Comparison of ENCODE assay signal across 26 cellular contexts in the genomic region with DNA sequence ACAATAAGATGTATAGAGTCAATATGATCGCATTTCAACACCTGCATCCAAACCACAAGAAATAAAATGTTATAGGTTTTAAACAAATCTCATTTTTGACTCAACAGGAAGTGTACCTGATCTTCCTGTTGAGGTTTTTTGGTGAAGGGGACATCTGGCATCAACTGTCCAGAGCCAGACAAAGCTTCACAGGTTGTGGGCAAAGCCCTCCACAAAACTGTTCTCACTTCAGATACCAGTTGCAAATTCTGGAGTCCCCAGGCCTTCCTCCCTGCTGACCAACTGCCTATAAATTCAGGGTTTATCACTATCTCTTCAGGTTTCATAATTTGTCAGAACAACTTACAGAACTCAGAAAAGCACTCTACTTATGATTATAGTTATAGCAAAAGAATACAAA.
"Had no signal": no experiment of that assay in that cellular context is flagged by ENCODE, and none has a peak within 500 bp of the region (broad histone marks: within the 10 kb centered on the region; RNA-seq: fewer than 3 reads in every experiment).

No MANE protein-coding gene starts in this region.

- DNase-seq: NCI-H526; NCI-H526 treated with DMSO at 0.1 percent for 48 hours; NCI-H748 treated with DMSO at 0.1 percent for 48 hours; NCI-H774; NCI-H82; NK-92 treated with Interleukin-12 subunit alpha and Interleukin-12 subunit beta, amount 100 ng/mL, for 24 hours; OCI-M1; PC-3; PC-9; Peyer's patch; Right ventricle myocardium superior; RPMI8226; SHP77; SHP77 treated with DMSO at 0.1 percent for 48 hours; SIG-M5; SJCRH30; SK-N-SH; SW 1271; T-cell; T-helper 1 cell had no signal

- H3K27ac ChIP-seq: PC-9, Peyer's patch, RWPE1, SJCRH30, SJSA1, SK-N-MC had no signal

- H3K4me2 ChIP-seq: PC-9, SK-N-SH had no signal

- H3K4me3 ChIP-seq: PC-9, Peyer's patch, SJCRH30, SJSA1, SK-N-MC had no signal

- H3K27me3 ChIP-seq: Peyer's patch, SJCRH30, SJSA1 had no signal

- H2AFZ ChIP-seq: PC-9 had no signal

- H3K9me3 ChIP-seq: Peyer's patch, SJSA1, SK-N-SH had no signal

- H3K4me1 ChIP-seq: Peyer's patch, SJCRH30, SJSA1 had no signal

- H3K36me3 ChIP-seq: Peyer's patch, SJCRH30, SJSA1 had no signal

- ATAC-seq: Panc1, PC-3, Right ventricle myocardium inferior, SK-N-SH treated with all-trans-retinoic acid at 6 μM for 48 hours, T-cell had no signal

- H3K9ac ChIP-seq: SK-N-SH had no signal
